18 cellular contexts compared by ENCODE assay signal in genomic region chr2:123732563-123732962, GRCh38.
"Had no signal": no experiment of that assay in that cellular context is flagged by ENCODE, and none has a peak within 500 bp of the region (broad histone marks: within the 10 kb centered on the region; RNA-seq: fewer than 3 reads in every experiment).

No MANE protein-coding gene starts in this region.

- DNase-seq: activated CD4-positive, alpha-beta memory T cell treated with anti-CD3 and anti-CD28 coated beads, Interleukin-2, amount 10 ng/mL, durations not matched to agents 7 days and 5 days; activated CD4-positive, alpha-beta T cell treated with anti-CD3 and anti-CD28 coated beads for 4 hours; activated effector memory CD4-positive, alpha-beta T cell treated with Interleukin-2 at 50 U/mL for 16 hours; activated naive CD4-positive, alpha-beta T cell treated with anti-CD3 and anti-CD28 coated beads, Interleukin-2, amount 50 U/mL, for 16 hours; activated T-cell treated with anti-CD3 and anti-CD28 coated beads, Interleukin-2, amount 50 U/mL, for 4 hours; hypothalamus; mesenchymal stem cell; natural killer cell; posterior cingulate gyrus; retina; stimulated activated CD4-positive, alpha-beta T cell treated with anti-CD3 and anti-CD28 coated beads, Interleukin-12 subunit alpha, Interleukin-12 subunit beta, amount 100 ng/mL, for 4 hours; stimulated activated CD4-positive, alpha-beta T cell treated with anti-CD3 and anti-CD28 coated beads, Interleukin-2, amount 100 ng/mL, for 24 hours; stomach; testis had no signal

- ATAC-seq: activated T-cell treated with anti-CD3 and anti-CD28 coated beads, Interleukin-2, amount 50 U/mL, for 4 hours; esophagus mucosa; natural killer cell had no signal

- H3K27me3 ChIP-seq: stomach, testis had no signal

- FAIRE-seq: astrocyte, colon, endometrium had no signal

- H3K4me1 ChIP-seq: stomach, testis had no signal

- H3K27ac ChIP-seq: stomach, testis had no signal

- H3K4me3 ChIP-seq: stomach, testis had no signal

- H3K36me3 ChIP-seq: stomach had no signal

- H3K9me3 ChIP-seq: stomach, testis had no signal
